Comparison of ENCODE assay signal across 30 cellular contexts in genomic region chr15:71804226-71804625, GRCh38. TPM values are rescaled to one million over a fixed set of nuclear protein-coding genes. Genes with fewer than 3 reads are reported as not detected.
DNase-seq lines count a peak whose midpoint lies in the region; ATAC-seq and FAIRE-seq lines count a peak whose summit lies in the region.
"Had no signal": no experiment of that assay in that cellular context is flagged by ENCODE, and none has a peak within 500 bp of the region (broad histone marks: within the 10 kb centered on the region; RNA-seq: fewer than 3 reads in every experiment).

No MANE protein-coding gene starts in this region.

- no peaks in the 10 kb centered on the region for H3K36me3 Mint-ChIP-seq in T-helper 2 cell treated with Interferon-gamma antibody and Interleukin-4, amounts not matched to agents 5 μg/mL and 100 μg/mL, for 36 hours (ENCODE audit: low read depth)
- H3K36me3 Mint-ChIP-seq: activated naive CD8-positive, alpha-beta T cell; natural killer cell; stimulated activated memory B cell treated with anti-CD40 and anti-IgM and Interleukin-4, amounts not matched to agents 10 μg/mL and 1 μg/mL and 100 μg/mL, for 72 hours had no signal

- H3K4me1 Mint-ChIP-seq in T-helper 2 cell treated with Interferon-gamma antibody and Interleukin-4, amounts not matched to agents 5 μg/mL and 100 μg/mL, for 36 hours (ENCODE audit: low read depth) = no peaks in the 10 kb centered on the region

- H3K27me3 Mint-ChIP-seq in T-helper 2 cell treated with Interferon-gamma antibody and Interleukin-4, amounts not matched to agents 5 μg/mL and 100 μg/mL, for 36 hours (ENCODE audit: low read depth) = no peaks in the 10 kb centered on the region

- no peak overlapping the region for H3K4me3 Mint-ChIP-seq in T-helper 2 cell treated with Interferon-gamma antibody and Interleukin-4, amounts not matched to agents 5 μg/mL and 100 μg/mL, for 36 hours
- H3K4me3 Mint-ChIP-seq: activated naive CD8-positive, alpha-beta T cell; endodermal cell; mesothelial cell of epicardium; natural killer cell; stimulated activated memory B cell treated with anti-CD40 and anti-IgM and Interleukin-4, amounts not matched to agents 10 μg/mL and 1 μg/mL and 100 μg/mL, for 72 hours had no signal

- no peak overlapping the region for H3K27ac Mint-ChIP-seq in T-helper 2 cell treated with Interferon-gamma antibody and Interleukin-4, amounts not matched to agents 5 μg/mL and 100 μg/mL, for 36 hours
- H3K27ac Mint-ChIP-seq: activated naive CD8-positive, alpha-beta T cell; activated T-helper 2 cell treated with anti-CD3 and anti-CD28 coated beads, Interferon-gamma antibody, Interleukin-2, Interleukin-4, amounts not matched to agents 10 μg/mL and 5 μg/mL and 100 μg/mL, durations not matched to agents 14 hours and 24 hours and 36 hours; endodermal cell; natural killer cell; stimulated activated memory B cell treated with anti-CD40 and anti-IgM and Interleukin-4, amounts not matched to agents 10 μg/mL and 1 μg/mL and 100 μg/mL, for 72 hours had no signal

- DNase-seq in NCI-H1105 treated with DMSO at 0.1 percent for 48 hours (lab: John Stamatoyannopoulos, UW) (peak; percentile 27), NCI-H1105 (lab: John Stamatoyannopoulos, UW) (no peak), NCI-H69 (lab: John Stamatoyannopoulos, UW) (peak; percentile 25), myocyte (ENCODE audit: low read depth) (peak; percentile 67), GM19239 (ENCODE audit: insufficient read length, low spot score) (no peak)
- DNase-seq in T-helper 2 cell treated with Interferon-gamma antibody and Interleukin-4, amounts not matched to agents 5 μg/mL and 100 μg/mL, for 36 hours (ENCODE audit: low spot score) = no peak
- no peak for DNase-seq in activated CD4-positive, alpha-beta T cell treated with anti-CD3 and anti-CD28 coated beads, Interleukin-2, amount 50 U/mL, for 48 hours
- DNase-seq: caudate nucleus; DND-41; endodermal cell; natural killer cell; NCI-H187; NCI-H226; ovary; retina; stimulated activated CD4-positive, alpha-beta T cell treated with anti-CD3 and anti-CD28 coated beads, Interleukin-4, amount 100 ng/mL, for 1 hour; T-helper 2 cell had no signal

- FAIRE-seq in GM19239 (lab: Jason Lieb, UNC) = no peak
- FAIRE-seq: A204.1, frontal cortex had no signal

- peak; percentile 36 for ATAC-seq in HG03442 (IDR thresholded peaks at IDR 0.05; ENCODE audit: unreplicated experiment)
- ATAC-seq: left lobe of liver, natural killer cell, SK-N-SH treated with all-trans-retinoic acid at 6 μM for 48 hours had no signal

- H3K9me3 Mint-ChIP-seq in T-helper 2 cell treated with Interferon-gamma antibody and Interleukin-4, amounts not matched to agents 5 μg/mL and 100 μg/mL, for 36 hours = no peaks in the 10 kb centered on the region
- H3K9me3 Mint-ChIP-seq: activated T-helper 2 cell treated with anti-CD3 and anti-CD28 coated beads, Interferon-gamma antibody, Interleukin-2, Interleukin-4, amounts not matched to agents 10 μg/mL and 5 μg/mL and 100 μg/mL, durations not matched to agents 14 hours and 24 hours and 36 hours; endodermal cell; mesothelial cell of epicardium; natural killer cell; stimulated activated memory B cell treated with anti-CD40 and anti-IgM and Interleukin-4, amounts not matched to agents 10 μg/mL and 1 μg/mL and 100 μg/mL, for 72 hours had no signal

RNA-seq across cellular contexts. Expression of gene NR2E3, which starts 6.1 kb away (rescaled TPM):
- not detected in 2 replicates for total RNA-seq in myocyte
- polyA plus RNA-seq in myocyte (2012) = 0.16 TPM
- total RNA-seq: activated T-helper 2 cell treated with anti-CD3 and anti-CD28 coated beads, Interferon-gamma antibody, Interleukin-2, Interleukin-4, amounts not matched to agents 10 μg/mL and 5 μg/mL and 100 μg/mL, durations not matched to agents 14 hours and 24 hours and 36 hours; ascending aorta; esophagus muscularis mucosa; frontal cortex; hepatocyte; natural killer cell; smooth muscle cell had no signal
- polyA plus RNA-seq: smooth muscle cell had no signal

Comparison
In these comparisons a context has a peak if more than half of its experiments do, and no peak if none do; other contexts are left out.
1. DNase-seq: peak in NCI-H1105 treated with DMSO at 0.1 percent for 48 hours (single experiment), NCI-H69 (single experiment) and myocyte (single experiment); none in NCI-H1105 (single experiment), T-helper 2 cell treated with Interferon-gamma antibody and Interleukin-4, amounts not matched to agents 5 μg/mL and 100 μg/mL, for 36 hours (single experiment), GM19239 (single experiment) and activated CD4-positive, alpha-beta T cell treated with anti-CD3 and anti-CD28 coated beads, Interleukin-2, amount 50 U/mL, for 48 hours (0 of 2).